ENCODE assay signal across 1 cellular context in the genomic region with DNA sequence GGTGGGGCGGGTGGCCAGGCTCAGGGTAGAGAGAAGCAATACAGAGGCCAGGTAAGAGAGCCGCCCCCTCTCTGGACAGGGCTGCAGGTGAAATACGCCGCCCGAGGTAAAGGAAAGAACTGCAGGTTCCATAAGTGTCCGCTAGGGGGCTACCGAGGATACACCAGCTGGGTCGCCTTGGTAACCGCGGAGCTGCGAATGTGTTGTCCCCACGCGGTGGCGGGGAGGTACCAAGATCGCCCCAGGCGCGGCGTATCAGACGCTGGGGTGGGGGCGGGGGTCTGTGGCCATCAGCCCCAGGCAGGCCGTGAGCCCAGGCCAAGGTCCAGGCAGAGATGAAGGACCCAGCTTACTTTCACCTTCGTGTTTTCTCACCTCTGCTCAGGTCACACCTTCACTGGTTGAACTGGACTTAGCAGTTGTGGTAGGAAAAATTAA.
TF ChIP-seq lines count a peak whose summit lies in the region.

No MANE protein-coding gene starts in this region.

TF ChIP-seq in K562, 482 proteins besides CTCF, POLR2A, EP300 and RAD21 (continued from another document and continues in another):
- TF ChIP-seq ZBTB7A (IDR thresholded peaks at IDR 0.05; ENCODE audit: borderline replicate concordance, control insufficient read depth, low read depth, low read length) = peak; percentile 39; the same call in 1 of the 2 replicates
- no peak for TF ChIP-seq TAF7 (tag; IDR thresholded peaks at IDR 0.05)
- TF ChIP-seq, protein P1, sequence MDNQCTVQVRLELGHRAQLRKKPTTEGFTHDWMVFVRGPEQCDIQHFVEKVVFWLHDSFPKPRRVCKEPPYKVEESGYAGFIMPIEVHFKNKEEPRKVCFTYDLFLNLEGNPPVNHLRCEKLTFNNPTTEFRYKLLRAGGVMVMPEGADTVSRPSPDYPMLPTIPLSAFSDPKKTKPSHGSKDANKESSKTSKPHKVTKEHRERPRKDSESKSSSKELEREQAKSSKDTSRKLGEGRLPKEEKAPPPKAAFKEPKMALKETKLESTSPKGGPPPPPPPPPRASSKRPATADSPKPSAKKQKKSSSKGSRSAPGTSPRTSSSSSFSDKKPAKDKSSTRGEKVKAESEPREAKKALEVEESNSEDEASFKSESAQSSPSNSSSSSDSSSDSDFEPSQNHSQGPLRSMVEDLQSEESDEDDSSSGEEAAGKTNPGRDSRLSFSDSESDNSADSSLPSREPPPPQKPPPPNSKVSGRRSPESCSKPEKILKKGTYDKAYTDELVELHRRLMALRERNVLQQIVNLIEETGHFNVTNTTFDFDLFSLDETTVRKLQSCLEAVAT (IDR thresholded peaks at IDR 0.05) = no peak
- TF ChIP-seq NRF1 (conservative IDR thresholded peaks at IDR 0.05 in 1 of 2, IDR thresholded peaks at IDR 0.05 in 1 of 2) = no peak
- no peak for TF ChIP-seq DLX4 (CRISPR knock-in tag; IDR thresholded peaks at IDR 0.05)
- no peak for TF ChIP-seq ETS2 (tag; IDR thresholded peaks at IDR 0.05; ENCODE audit: borderline replicate concordance, poor library complexity, severe bottlenecking)
- TF ChIP-seq, protein P2, sequence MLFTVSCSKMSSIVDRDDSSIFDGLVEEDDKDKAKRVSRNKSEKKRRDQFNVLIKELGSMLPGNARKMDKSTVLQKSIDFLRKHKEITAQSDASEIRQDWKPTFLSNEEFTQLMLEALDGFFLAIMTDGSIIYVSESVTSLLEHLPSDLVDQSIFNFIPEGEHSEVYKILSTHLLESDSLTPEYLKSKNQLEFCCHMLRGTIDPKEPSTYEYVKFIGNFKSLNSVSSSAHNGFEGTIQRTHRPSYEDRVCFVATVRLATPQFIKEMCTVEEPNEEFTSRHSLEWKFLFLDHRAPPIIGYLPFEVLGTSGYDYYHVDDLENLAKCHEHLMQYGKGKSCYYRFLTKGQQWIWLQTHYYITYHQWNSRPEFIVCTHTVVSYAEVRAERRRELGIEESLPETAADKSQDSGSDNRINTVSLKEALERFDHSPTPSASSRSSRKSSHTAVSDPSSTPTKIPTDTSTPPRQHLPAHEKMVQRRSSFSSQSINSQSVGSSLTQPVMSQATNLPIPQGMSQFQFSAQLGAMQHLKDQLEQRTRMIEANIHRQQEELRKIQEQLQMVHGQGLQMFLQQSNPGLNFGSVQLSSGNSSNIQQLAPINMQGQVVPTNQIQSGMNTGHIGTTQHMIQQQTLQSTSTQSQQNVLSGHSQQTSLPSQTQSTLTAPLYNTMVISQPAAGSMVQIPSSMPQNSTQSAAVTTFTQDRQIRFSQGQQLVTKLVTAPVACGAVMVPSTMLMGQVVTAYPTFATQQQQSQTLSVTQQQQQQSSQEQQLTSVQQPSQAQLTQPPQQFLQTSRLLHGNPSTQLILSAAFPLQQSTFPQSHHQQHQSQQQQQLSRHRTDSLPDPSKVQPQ (CRISPR knock-in tag; IDR thresholded peaks at IDR 0.05; ENCODE audit: borderline replicate concordance) = no peak
- no peak for TF ChIP-seq PRMT5 (CRISPR knock-in tag; IDR thresholded peaks at IDR 0.05)
- TF ChIP-seq POLR2H (tag; IDR thresholded peaks at IDR 0.05; ENCODE audit: low read depth) = no peak
- no peak for TF ChIP-seq ATF2 (CRISPR knock-in tag; IDR thresholded peaks at IDR 0.05)
- TF ChIP-seq ARHGAP35 (IDR thresholded peaks at IDR 0.05; ENCODE audit: partially characterized antibody) = no peak
- TF ChIP-seq USF2 (CRISPR knock-in tag; IDR thresholded peaks at IDR 0.05) = 0 out of 2 replicates have a peak, but pooled peaks have one; percentile 12
- no peak for TF ChIP-seq ZNF507 (tag; conservative IDR thresholded peaks at IDR 0.05)
- no peak for TF ChIP-seq ZNF707 (CRISPR knock-in tag; conservative IDR thresholded peaks at IDR 0.05)
- TF ChIP-seq NFYB (IDR thresholded peaks at IDR 0.05; ENCODE audit: extremely low read depth, insufficient read length) = no peak
- TF ChIP-seq, protein P3, sequence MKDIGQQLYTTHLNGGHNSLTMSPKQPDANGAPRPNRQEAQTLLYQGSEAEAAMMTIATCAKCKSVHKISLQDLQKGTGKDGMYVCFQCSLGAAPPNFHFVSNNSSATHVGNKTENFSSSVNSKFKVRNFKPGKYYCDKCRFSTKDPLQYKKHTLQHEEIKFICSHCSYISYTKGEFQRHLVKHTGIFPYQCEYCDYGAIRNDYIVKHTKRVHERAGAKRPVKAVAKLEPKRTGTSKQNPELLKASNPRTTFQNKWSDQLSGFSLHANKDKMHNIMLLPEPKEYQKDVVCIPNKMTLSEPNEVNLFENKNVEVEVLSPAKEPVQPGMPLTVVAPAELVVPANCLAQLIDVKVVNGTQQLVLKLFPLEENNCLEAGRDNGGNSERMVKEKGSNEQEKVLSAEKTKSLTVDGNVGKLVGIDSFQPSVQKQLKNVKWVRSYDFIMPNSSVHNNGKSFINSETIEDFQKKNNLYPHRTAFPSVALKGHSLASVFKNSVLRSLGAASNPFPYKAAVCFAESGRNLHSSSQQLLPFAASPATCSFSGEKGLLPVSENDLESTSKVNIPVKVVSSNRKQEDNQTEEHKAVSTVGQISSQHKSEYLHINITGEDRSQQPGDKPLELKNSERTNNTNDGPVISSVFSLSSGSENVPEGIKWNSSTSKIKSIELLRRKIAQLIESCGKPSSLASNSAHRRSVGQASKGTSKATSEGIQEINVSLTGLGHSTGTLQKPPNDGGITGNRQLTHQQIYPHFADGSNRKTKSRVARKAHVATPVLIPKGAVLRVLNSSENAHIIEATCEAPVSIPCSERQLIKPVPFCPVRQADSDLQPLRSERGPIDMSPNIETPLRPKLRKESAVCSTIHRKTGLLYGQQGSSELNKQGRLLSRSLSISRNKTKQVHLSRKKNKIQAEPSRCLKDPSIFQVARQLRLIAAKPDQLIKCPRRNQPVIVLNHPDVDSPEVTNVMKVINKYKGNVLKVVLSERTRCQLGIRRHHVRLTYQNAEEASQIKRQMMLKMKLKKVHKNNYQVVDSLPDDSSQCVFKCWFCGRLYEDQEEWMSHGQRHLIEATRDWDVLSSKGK (CRISPR knock-in tag; IDR thresholded peaks at IDR 0.05) = no peak
- no peak for TF ChIP-seq RBM15 (IDR thresholded peaks at IDR 0.05; ENCODE audit: insufficient read depth, low read length)
- TF ChIP-seq MAZ (CRISPR knock-in tag; conservative IDR thresholded peaks at IDR 0.05 in 1 of 2, IDR thresholded peaks at IDR 0.05 in 1 of 2) = peak in 1 of 2 experiments; percentile 73; a peak in 1 of 4 replicates
- TF ChIP-seq HDGF (IDR thresholded peaks at IDR 0.05) = no peak
- TF ChIP-seq, protein P4, sequence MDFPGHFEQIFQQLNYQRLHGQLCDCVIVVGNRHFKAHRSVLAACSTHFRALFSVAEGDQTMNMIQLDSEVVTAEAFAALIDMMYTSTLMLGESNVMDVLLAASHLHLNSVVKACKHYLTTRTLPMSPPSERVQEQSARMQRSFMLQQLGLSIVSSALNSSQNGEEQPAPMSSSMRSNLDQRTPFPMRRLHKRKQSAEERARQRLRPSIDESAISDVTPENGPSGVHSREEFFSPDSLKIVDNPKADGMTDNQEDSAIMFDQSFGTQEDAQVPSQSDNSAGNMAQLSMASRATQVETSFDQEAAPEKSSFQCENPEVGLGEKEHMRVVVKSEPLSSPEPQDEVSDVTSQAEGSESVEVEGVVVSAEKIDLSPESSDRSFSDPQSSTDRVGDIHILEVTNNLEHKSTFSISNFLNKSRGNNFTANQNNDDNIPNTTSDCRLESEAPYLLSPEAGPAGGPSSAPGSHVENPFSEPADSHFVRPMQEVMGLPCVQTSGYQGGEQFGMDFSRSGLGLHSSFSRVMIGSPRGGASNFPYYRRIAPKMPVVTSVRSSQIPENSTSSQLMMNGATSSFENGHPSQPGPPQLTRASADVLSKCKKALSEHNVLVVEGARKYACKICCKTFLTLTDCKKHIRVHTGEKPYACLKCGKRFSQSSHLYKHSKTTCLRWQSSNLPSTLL (IDR thresholded peaks at IDR 0.05) = no peak
- TF ChIP-seq ZNF583 (CRISPR knock-in tag; IDR thresholded peaks at IDR 0.05) = no peak
- no peak for TF ChIP-seq TCFL5 (CRISPR knock-in tag; conservative IDR thresholded peaks at IDR 0.05)
- TF ChIP-seq HDAC8 (tag; IDR thresholded peaks at IDR 0.05) = no peak
- no peak for TF ChIP-seq ZBTB17 (CRISPR knock-in tag; IDR thresholded peaks at IDR 0.05)
- TF ChIP-seq, protein P5, sequence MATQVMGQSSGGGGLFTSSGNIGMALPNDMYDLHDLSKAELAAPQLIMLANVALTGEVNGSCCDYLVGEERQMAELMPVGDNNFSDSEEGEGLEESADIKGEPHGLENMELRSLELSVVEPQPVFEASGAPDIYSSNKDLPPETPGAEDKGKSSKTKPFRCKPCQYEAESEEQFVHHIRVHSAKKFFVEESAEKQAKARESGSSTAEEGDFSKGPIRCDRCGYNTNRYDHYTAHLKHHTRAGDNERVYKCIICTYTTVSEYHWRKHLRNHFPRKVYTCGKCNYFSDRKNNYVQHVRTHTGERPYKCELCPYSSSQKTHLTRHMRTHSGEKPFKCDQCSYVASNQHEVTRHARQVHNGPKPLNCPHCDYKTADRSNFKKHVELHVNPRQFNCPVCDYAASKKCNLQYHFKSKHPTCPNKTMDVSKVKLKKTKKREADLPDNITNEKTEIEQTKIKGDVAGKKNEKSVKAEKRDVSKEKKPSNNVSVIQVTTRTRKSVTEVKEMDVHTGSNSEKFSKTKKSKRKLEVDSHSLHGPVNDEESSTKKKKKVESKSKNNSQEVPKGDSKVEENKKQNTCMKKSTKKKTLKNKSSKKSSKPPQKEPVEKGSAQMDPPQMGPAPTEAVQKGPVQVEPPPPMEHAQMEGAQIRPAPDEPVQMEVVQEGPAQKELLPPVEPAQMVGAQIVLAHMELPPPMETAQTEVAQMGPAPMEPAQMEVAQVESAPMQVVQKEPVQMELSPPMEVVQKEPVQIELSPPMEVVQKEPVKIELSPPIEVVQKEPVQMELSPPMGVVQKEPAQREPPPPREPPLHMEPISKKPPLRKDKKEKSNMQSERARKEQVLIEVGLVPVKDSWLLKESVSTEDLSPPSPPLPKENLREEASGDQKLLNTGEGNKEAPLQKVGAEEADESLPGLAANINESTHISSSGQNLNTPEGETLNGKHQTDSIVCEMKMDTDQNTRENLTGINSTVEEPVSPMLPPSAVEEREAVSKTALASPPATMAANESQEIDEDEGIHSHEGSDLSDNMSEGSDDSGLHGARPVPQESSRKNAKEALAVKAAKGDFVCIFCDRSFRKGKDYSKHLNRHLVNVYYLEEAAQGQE (CRISPR knock-in tag; IDR thresholded peaks at IDR 0.05; ENCODE audit: low read depth) = no peak
- no peak for TF ChIP-seq PHF21A (IDR thresholded peaks at IDR 0.05; ENCODE audit: borderline replicate concordance, low read depth)
- TF ChIP-seq GABPB1 (CRISPR knock-in tag; IDR thresholded peaks at IDR 0.05) = no peak
- no peak for TF ChIP-seq ZNF197 (CRISPR knock-in tag; IDR thresholded peaks at IDR 0.05; ENCODE audit: low read depth)
- TF ChIP-seq ZNF253 (CRISPR knock-in tag; conservative IDR thresholded peaks at IDR 0.05) = no peak
- TF ChIP-seq SP1 (CRISPR knock-in tag; IDR thresholded peaks at IDR 0.05) = no peak
- TF ChIP-seq CBFA2T2 (conservative IDR thresholded peaks at IDR 0.05) = no peak
- TF ChIP-seq, protein P6, sequence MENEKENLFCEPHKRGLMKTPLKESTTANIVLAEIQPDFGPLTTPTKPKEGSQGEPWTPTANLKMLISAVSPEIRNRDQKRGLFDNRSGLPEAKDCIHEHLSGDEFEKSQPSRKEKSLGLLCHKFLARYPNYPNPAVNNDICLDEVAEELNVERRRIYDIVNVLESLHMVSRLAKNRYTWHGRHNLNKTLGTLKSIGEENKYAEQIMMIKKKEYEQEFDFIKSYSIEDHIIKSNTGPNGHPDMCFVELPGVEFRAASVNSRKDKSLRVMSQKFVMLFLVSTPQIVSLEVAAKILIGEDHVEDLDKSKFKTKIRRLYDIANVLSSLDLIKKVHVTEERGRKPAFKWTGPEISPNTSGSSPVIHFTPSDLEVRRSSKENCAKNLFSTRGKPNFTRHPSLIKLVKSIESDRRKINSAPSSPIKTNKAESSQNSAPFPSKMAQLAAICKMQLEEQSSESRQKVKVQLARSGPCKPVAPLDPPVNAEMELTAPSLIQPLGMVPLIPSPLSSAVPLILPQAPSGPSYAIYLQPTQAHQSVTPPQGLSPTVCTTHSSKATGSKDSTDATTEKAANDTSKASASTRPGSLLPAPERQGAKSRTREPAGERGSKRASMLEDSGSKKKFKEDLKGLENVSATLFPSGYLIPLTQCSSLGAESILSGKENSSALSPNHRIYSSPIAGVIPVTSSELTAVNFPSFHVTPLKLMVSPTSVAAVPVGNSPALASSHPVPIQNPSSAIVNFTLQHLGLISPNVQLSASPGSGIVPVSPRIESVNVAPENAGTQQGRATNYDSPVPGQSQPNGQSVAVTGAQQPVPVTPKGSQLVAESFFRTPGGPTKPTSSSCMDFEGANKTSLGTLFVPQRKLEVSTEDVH (IDR thresholded peaks at IDR 0.05; ENCODE audit: low read depth, partially characterized antibody) = no peak
- no peak for TF ChIP-seq HDAC6 (IDR thresholded peaks at IDR 0.05; ENCODE audit: low read depth, low read length)
- TF ChIP-seq TRIM24 (IDR thresholded peaks at IDR 0.05) = no peak
- no peak for TF ChIP-seq HNRNPL (IDR thresholded peaks at IDR 0.05; ENCODE audit: low read depth, low read length)
- TF ChIP-seq, protein P7, sequence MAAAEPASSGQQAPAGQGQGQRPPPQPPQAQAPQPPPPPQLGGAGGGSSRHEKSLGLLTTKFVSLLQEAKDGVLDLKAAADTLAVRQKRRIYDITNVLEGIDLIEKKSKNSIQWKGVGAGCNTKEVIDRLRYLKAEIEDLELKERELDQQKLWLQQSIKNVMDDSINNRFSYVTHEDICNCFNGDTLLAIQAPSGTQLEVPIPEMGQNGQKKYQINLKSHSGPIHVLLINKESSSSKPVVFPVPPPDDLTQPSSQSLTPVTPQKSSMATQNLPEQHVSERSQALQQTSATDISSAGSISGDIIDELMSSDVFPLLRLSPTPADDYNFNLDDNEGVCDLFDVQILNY (CRISPR knock-in tag; IDR thresholded peaks at IDR 0.05) = no peak
- no peak for TF ChIP-seq SMARCA4 (IDR thresholded peaks at IDR 0.05)
- TF ChIP-seq KLF1 (tag; IDR thresholded peaks at IDR 0.05) = no peak
- TF ChIP-seq ZKSCAN3 (CRISPR knock-in tag; IDR thresholded peaks at IDR 0.05) = no peak
- TF ChIP-seq TARDBP (IDR thresholded peaks at IDR 0.05) = no peak
- peak; percentile 21; the same call in 1 of the 2 replicates for TF ChIP-seq CXXC5 (CRISPR knock-in tag; IDR thresholded peaks at IDR 0.05)
- no peak for TF ChIP-seq KAT8 (IDR thresholded peaks at IDR 0.05; ENCODE audit: low read depth)
- no peak for TF ChIP-seq MTF1 (CRISPR knock-in tag; IDR thresholded peaks at IDR 0.05; ENCODE audit: borderline replicate concordance)
